Comparison of ENCODE assay signal across 26 cellular contexts in genomic region chr11:120492486-120492885, GRCh38. TPM values are rescaled to one million over a fixed set of nuclear protein-coding genes. Genes with fewer than 3 reads are reported as not detected.
"Had no signal": no experiment of that assay in that cellular context is flagged by ENCODE, and none has a peak within 500 bp of the region (broad histone marks: within the 10 kb centered on the region; RNA-seq: fewer than 3 reads in every experiment).

No MANE protein-coding gene starts in this region.

- H3K36me3 Mint-ChIP-seq: naive B cell had no signal

- FAIRE-seq: colon, islet of Langerhans, keratinocyte had no signal

- H3K4me3 ChIP-seq: coronary artery, dorsolateral prefrontal cortex, esophagus squamous epithelium, gastrocnemius medialis, heart right ventricle, left lung, lower lobe of right lung, mucosa of descending colon had no signal

- DNase-seq: dermis blood vessel endothelial cell; dorsolateral prefrontal cortex; effector CD4-positive, alpha-beta T cell; effector memory CD4-positive, alpha-beta T cell; erythroblast; esophagus squamous epithelium; foreskin fibroblast; foreskin melanocyte; gastrocnemius medialis; glutamatergic neuron; head of caudate nucleus; heart right ventricle; hippocampal formation; left cardiac atrium; left ventricle myocardium superior; lower lobe of right lung; mesenchymal stem cell; mucosa of descending colon; naive B cell had no signal

- H3K27ac ChIP-seq: coronary artery, dorsolateral prefrontal cortex, epithelial cell of prostate, esophagus squamous epithelium, gastrocnemius medialis, heart right ventricle, left lung, lower lobe of right lung had no signal

- H3K4me1 ChIP-seq: gastrocnemius medialis, left lung, lower lobe of right lung had no signal

- H3K27ac Mint-ChIP-seq: mesothelial cell of epicardium, naive B cell had no signal

- H3K4me1 Mint-ChIP-seq: naive B cell had no signal

- H3K9me3 Mint-ChIP-seq: mesothelial cell of epicardium, naive B cell had no signal

- H3K36me3 ChIP-seq: left lung had no signal

- H3K9me3 ChIP-seq: esophagus squamous epithelium, gastrocnemius medialis, heart right ventricle, left lung, lower lobe of right lung, mucosa of descending colon had no signal

- H3K27me3 ChIP-seq: dorsolateral prefrontal cortex, esophagus squamous epithelium, gastrocnemius medialis, heart right ventricle, left lung had no signal

- H3K4me3 Mint-ChIP-seq: mesothelial cell of epicardium, naive B cell had no signal

RNA-seq across cellular contexts. Expression of gene GRIK4, which starts 19.1 kb away (rescaled TPM):
- polyA plus RNA-seq: keratinocyte had no signal
